In genomic region chr20:11585752-11586352, GRCh38 we compare ENCODE assay signal across 9 cellular contexts.
DNase-seq lines count a peak whose midpoint lies in the region; ATAC-seq and TF ChIP-seq lines count a peak whose summit lies in the region.
"Had no signal": no experiment of that assay in that cellular context is flagged by ENCODE, and none has a peak within 500 bp of the region (broad histone marks: within the 10 kb centered on the region; RNA-seq: fewer than 3 reads in every experiment).

No MANE protein-coding gene starts in this region.

- H3K9me3 ChIP-seq in heart right ventricle (no peaks in the 10 kb centered on the region), right atrium auricular region (no peaks in the 10 kb centered on the region)

- 38 to 47% methylated on average over 3 of the region's 3 CpGs for WGBS in heart right ventricle, 2 donors

- TF ChIP-seq CTCF in heart right ventricle (IDR thresholded peaks at IDR 0.05): peak in 5 of 9 donors; percentile 20 to 40 (median 28)
- TF ChIP-seq CTCF in right atrium auricular region (IDR thresholded peaks at IDR 0.05): peak in 1 of 2 donors; percentile 41

- H3K27ac ChIP-seq in heart right ventricle (no peak overlapping the region), right atrium auricular region (no peak overlapping the region)

- ATAC-seq in heart right ventricle (no peak), HG02678 (IDR thresholded peaks at IDR 0.05; ENCODE audit: unreplicated experiment) (no peak)

- no peak for DNase-seq in heart right ventricle
- no peak for DNase-seq in right atrium auricular region (ENCODE audit: low spot score)
- DNase-seq in OCI-M1 (lab: John Stamatoyannopoulos, UW): peak; percentile 63
- DNase-seq in fibroblast of peridontal ligament (ENCODE audit: extremely low read depth): peak; percentile 31
- DNase-seq in T-helper 1 cell: no peak
- DNase-seq in NK-92 (lab: John Stamatoyannopoulos, UW; ENCODE audit: unreplicated experiment): no peak
- DNase-seq in effector CD8-positive, alpha-beta T cell (lab: John Stamatoyannopoulos, UW): no peak
- DNase-seq: activated CD4-positive, alpha-beta T cell treated with anti-CD3 and anti-CD28 coated beads for 4 hours had no signal

- H3K4me1 ChIP-seq in heart right ventricle (no peaks in the 10 kb centered on the region), right atrium auricular region (no peaks in the 10 kb centered on the region)

- intact Hi-C loops in heart right ventricle (cut with DNase I): no loop called here

- H3K36me3 ChIP-seq in heart right ventricle (no peaks in the 10 kb centered on the region), right atrium auricular region (no peaks in the 10 kb centered on the region)

- no peak overlapping the region for H3K4me3 ChIP-seq in heart right ventricle
- no peak overlapping the region for H3K4me3 ChIP-seq in right atrium auricular region

- peaks cover 0 to 4% (median 0%) of the 10 kb centered on the region in 7 donors for H3K27me3 ChIP-seq in heart right ventricle
- H3K27me3 ChIP-seq in right atrium auricular region: no peaks in the 10 kb centered on the region

Comparison
In these comparisons a context has a peak if more than half of its experiments do, and no peak if none do; other contexts are left out.
1. DNase-seq: peak in OCI-M1 (single experiment) and fibroblast of peridontal ligament (single experiment); none in heart right ventricle (0 of 2), right atrium auricular region (single experiment), T-helper 1 cell (0 of 5), NK-92 (single experiment) and effector CD8-positive, alpha-beta T cell (single experiment).